Comparison of ENCODE assay signal across 38 cellular contexts in genomic region chr15:39904115-39904514, GRCh38. TPM values are rescaled to one million over a fixed set of nuclear protein-coding genes. Genes with fewer than 3 reads are reported as not detected.
"Had no signal": no experiment of that assay in that cellular context is flagged by ENCODE, and none has a peak within 500 bp of the region (broad histone marks: within the 10 kb centered on the region; RNA-seq: fewer than 3 reads in every experiment).

No MANE protein-coding gene starts in this region.

- H3K27ac Mint-ChIP-seq: activated B cell treated with CpG ODN at 0.5 μM for 24 hours; activated CD4-positive, alpha-beta memory T cell treated with anti-CD3 and anti-CD28 coated beads for 36 hours; activated CD4-positive, alpha-beta T cell treated with anti-CD3 and anti-CD28 coated beads, Interleukin-2, amount 10 ng/mL, durations not matched to agents 24 days and 14 days; activated CD8-positive, alpha-beta T cell treated with anti-CD3 and anti-CD28 coated beads for 36 hours; activated naive CD4-positive, alpha-beta T cell treated with anti-CD3 and anti-CD28 coated beads for 36 hours; activated naive CD8-positive, alpha-beta T cell treated with anti-CD3 and anti-CD28 coated beads for 36 hours; activated T-cell treated with anti-CD3 and anti-CD28 coated beads, Interleukin-2, amount 50 U/mL, for 72 hours; activated T-helper 1 cell treated with anti-CD3 and anti-CD28 coated beads, Interleukin-12 subunit alpha, Interleukin-12 subunit beta, Interleukin-2, Interleukin-4 antibody, amounts not matched to agents 30 ng/mL and 10 ng/mL and 1 ng/mL, durations not matched to agents 14 hours and 24 hours and 36 hours; activated T-helper 17 cell treated with anti-CD3 and anti-CD28 coated beads, Interleukin-2, amount 50 U/mL, for 72 hours; T-helper 1 cell treated with Interleukin-12 subunit alpha and Interleukin-12 subunit beta and Interleukin-4 antibody, amounts not matched to agents 30 μg/mL and 1 μg/mL, for 36 hours; T-helper 2 cell treated with Interferon-gamma antibody and Interleukin-4, amounts not matched to agents 5 μg/mL and 100 μg/mL, for 36 hours had no signal

- H3K4me3 Mint-ChIP-seq: activated B cell treated with CpG ODN at 0.5 μM for 24 hours; activated CD4-positive, alpha-beta memory T cell treated with anti-CD3 and anti-CD28 coated beads for 36 hours; activated CD4-positive, alpha-beta T cell treated with anti-CD3 and anti-CD28 coated beads, Interleukin-2, amount 10 ng/mL, durations not matched to agents 24 days and 14 days; activated CD8-positive, alpha-beta T cell treated with anti-CD3 and anti-CD28 coated beads for 36 hours; activated naive CD4-positive, alpha-beta T cell treated with anti-CD3 and anti-CD28 coated beads for 36 hours; activated naive CD8-positive, alpha-beta T cell treated with anti-CD3 and anti-CD28 coated beads for 36 hours; activated T-cell treated with anti-CD3 and anti-CD28 coated beads, Interleukin-2, amount 50 U/mL, for 4 hours; activated T-cell treated with anti-CD3 and anti-CD28 coated beads, Interleukin-2, amount 50 U/mL, for 72 hours; activated T-helper 1 cell treated with anti-CD3 and anti-CD28 coated beads, Interleukin-12 subunit alpha, Interleukin-12 subunit beta, Interleukin-2, Interleukin-4 antibody, amounts not matched to agents 30 ng/mL and 10 ng/mL and 1 ng/mL, durations not matched to agents 14 hours and 24 hours and 36 hours; activated T-helper 17 cell treated with anti-CD3 and anti-CD28 coated beads, Interleukin-2, amount 50 U/mL, for 72 hours; central memory CD8-positive, alpha-beta T cell; T-helper 1 cell treated with Interleukin-12 subunit alpha and Interleukin-12 subunit beta and Interleukin-4 antibody, amounts not matched to agents 30 μg/mL and 1 μg/mL, for 36 hours; T-helper 2 cell treated with Interferon-gamma antibody and Interleukin-4, amounts not matched to agents 5 μg/mL and 100 μg/mL, for 36 hours had no signal

- ATAC-seq: activated CD8-positive, alpha-beta T cell treated with anti-CD3 and anti-CD28 coated beads for 36 hours; activated T-cell treated with anti-CD3 and anti-CD28 coated beads, Interleukin-2, amount 50 U/mL, for 4 hours; activated T-cell treated with anti-CD3 and anti-CD28 coated beads, Interleukin-2, amount 50 U/mL, for 72 hours; activated T-helper 17 cell treated with anti-CD3 and anti-CD28 coated beads, Interleukin-2, amount 50 U/mL, for 72 hours; body of pancreas had no signal

- H3K4me1 Mint-ChIP-seq: activated B cell treated with CpG ODN at 0.5 μM for 24 hours; activated CD4-positive, alpha-beta T cell treated with anti-CD3 and anti-CD28 coated beads, Interleukin-2, amount 10 ng/mL, durations not matched to agents 24 days and 14 days; activated naive CD8-positive, alpha-beta T cell treated with anti-CD3 and anti-CD28 coated beads for 36 hours; activated T-helper 17 cell treated with anti-CD3 and anti-CD28 coated beads, Interleukin-2, amount 50 U/mL, for 72 hours; central memory CD8-positive, alpha-beta T cell had no signal

- H3K9me3 Mint-ChIP-seq: activated B cell treated with CpG ODN at 0.5 μM for 24 hours; activated CD4-positive, alpha-beta memory T cell treated with anti-CD3 and anti-CD28 coated beads for 36 hours; activated CD4-positive, alpha-beta T cell treated with anti-CD3 and anti-CD28 coated beads, Interleukin-2, amount 10 ng/mL, durations not matched to agents 24 days and 14 days; activated CD8-positive, alpha-beta T cell treated with anti-CD3 and anti-CD28 coated beads for 36 hours; activated naive CD4-positive, alpha-beta T cell treated with anti-CD3 and anti-CD28 coated beads for 36 hours; activated naive CD8-positive, alpha-beta T cell treated with anti-CD3 and anti-CD28 coated beads for 36 hours; activated T-cell treated with anti-CD3 and anti-CD28 coated beads, Interleukin-2, amount 50 U/mL, for 4 hours; activated T-cell treated with anti-CD3 and anti-CD28 coated beads, Interleukin-2, amount 50 U/mL, for 72 hours; activated T-helper 1 cell treated with anti-CD3 and anti-CD28 coated beads, Interleukin-12 subunit alpha, Interleukin-12 subunit beta, Interleukin-2, Interleukin-4 antibody, amounts not matched to agents 30 ng/mL and 10 ng/mL and 1 ng/mL, durations not matched to agents 14 hours and 24 hours and 36 hours; activated T-helper 17 cell treated with anti-CD3 and anti-CD28 coated beads, Interleukin-2, amount 50 U/mL, for 72 hours; central memory CD8-positive, alpha-beta T cell; T-helper 1 cell treated with Interleukin-12 subunit alpha and Interleukin-12 subunit beta and Interleukin-4 antibody, amounts not matched to agents 30 μg/mL and 1 μg/mL, for 36 hours; T-helper 2 cell treated with Interferon-gamma antibody and Interleukin-4, amounts not matched to agents 5 μg/mL and 100 μg/mL, for 36 hours had no signal

- H3K36me3 ChIP-seq: adrenal gland, brain microvascular endothelial cell, cardiac muscle cell, WERI-Rb-1 had no signal

- DNase-seq: activated B cell treated with CpG ODN at 0.5 μM for 24 hours; activated CD4-positive, alpha-beta memory T cell treated with anti-CD3 and anti-CD28 coated beads for 36 hours; activated CD4-positive, alpha-beta T cell treated with anti-CD3 and anti-CD28 coated beads for 4 hours; activated CD4-positive, alpha-beta T cell treated with anti-CD3 and anti-CD28 coated beads, Interleukin-2, amount 10 ng/mL, durations not matched to agents 24 days and 14 days; activated CD4-positive, alpha-beta T cell treated with anti-CD3 and anti-CD28 coated beads, Interleukin-2, amount 50 U/mL, for 1 hour; activated CD4-positive, alpha-beta T cell treated with anti-CD3 and anti-CD28 coated beads, Interleukin-2, amount 50 U/mL, for 4 hours; activated CD4-positive, CD25-positive, alpha-beta regulatory T cell treated with anti-CD3 and anti-CD28 coated beads, Interleukin-2, amount 50 U/mL, for 72 hours; activated CD8-positive, alpha-beta memory T cell treated with anti-CD3 and anti-CD28 coated beads, Interleukin-2, amount 50 U/mL, for 4 hours; activated CD8-positive, alpha-beta T cell treated with anti-CD3 and anti-CD28 coated beads for 36 hours; activated effector memory CD4-positive, alpha-beta T cell treated with anti-CD3 and anti-CD28 coated beads, Interleukin-2, amount 50 U/mL, for 16 hours; activated gamma-delta T cell treated with Interleukin-2 at 50 U/mL for 16 hours; activated naive CD4-positive, alpha-beta T cell; activated naive CD4-positive, alpha-beta T cell treated with anti-CD3 and anti-CD28 coated beads for 36 hours; activated naive CD4-positive, alpha-beta T cell treated with anti-CD3 and anti-CD28 coated beads, Interleukin-2, amount 50 U/mL, for 16 hours; activated naive CD8-positive, alpha-beta T cell treated with anti-CD3 and anti-CD28 coated beads for 36 hours; activated T-cell treated with anti-CD3 and anti-CD28 coated beads for 4 hours; activated T-cell treated with anti-CD3 and anti-CD28 coated beads, Interleukin-2, amount 50 U/mL, for 1 hour; activated T-cell treated with anti-CD3 and anti-CD28 coated beads, Interleukin-2, amount 50 U/mL, for 4 hours; activated T-cell treated with anti-CD3 and anti-CD28 coated beads, Interleukin-2, amount 50 U/mL, for 72 hours; adrenal gland; amniotic stem cell; aorta; body of pancreas; brain microvascular endothelial cell; caudate nucleus; cerebellar nuclear complex; T-helper 1 cell; T-helper 2 cell; T-helper 9 cell; WERI-Rb-1 had no signal

- H3K36me3 Mint-ChIP-seq: activated CD4-positive, alpha-beta memory T cell treated with anti-CD3 and anti-CD28 coated beads for 36 hours; activated naive CD8-positive, alpha-beta T cell treated with anti-CD3 and anti-CD28 coated beads for 36 hours had no signal

- H3K9me3 ChIP-seq: adrenal gland, body of pancreas had no signal

- H3K27ac ChIP-seq: adrenal gland, body of pancreas, brain microvascular endothelial cell, cardiac muscle cell, WERI-Rb-1 had no signal

- H3K27me3 ChIP-seq: adrenal gland, body of pancreas, brain microvascular endothelial cell, cardiac muscle cell had no signal

- H3K4me3 ChIP-seq: adrenal gland, body of pancreas, cardiac muscle cell had no signal

- FAIRE-seq: astrocyte, bronchial epithelial cell had no signal

- H3K4me1 ChIP-seq: adrenal gland, body of pancreas had no signal

RNA-seq across cellular contexts. Expression of gene GPR176, which starts 16.0 kb away (rescaled TPM):
- total RNA-seq: activated B cell treated with CpG ODN at 0.5 μM for 24 hours had no signal
